ENCODE assay signal across 16 cellular contexts in genomic region chr5:2536632-2537031, GRCh38.
DNase-seq lines count a peak whose midpoint lies in the region; ATAC-seq, FAIRE-seq and TF ChIP-seq lines count a peak whose summit lies in the region.
"Had no signal": no experiment of that assay in that cellular context is flagged by ENCODE, and none has a peak within 500 bp of the region (broad histone marks: within the 10 kb centered on the region; RNA-seq: fewer than 3 reads in every experiment).

No MANE protein-coding gene starts in this region.

- H3K27me3 Mint-ChIP-seq in glutamatergic neuron (ENCODE audit: unreplicated experiment) = peaks cover 13% of the 10 kb centered on the region
- peaks cover 31% of the 10 kb centered on the region for H3K27me3 Mint-ChIP-seq in neural progenitor cell (ENCODE audit: insufficient read depth, low read depth)
- peaks cover 1% of the 10 kb centered on the region for H3K27me3 Mint-ChIP-seq in activated T-cell treated with anti-CD3 and anti-CD28 coated beads, Interleukin-2, amount 50 U/mL, for 24 hours
- H3K27me3 Mint-ChIP-seq: CD4-positive, alpha-beta T cell had no signal

- no peak overlapping the region for H2AFZ ChIP-seq in neural progenitor cell (replicated peaks)
- H2AFZ ChIP-seq: GM23248 had no signal

- H3K27me3 ChIP-seq in right atrium auricular region (no peaks in the 10 kb centered on the region), neural progenitor cell (no peaks in the 10 kb centered on the region), pancreas (peaks cover 0 to 5% (median 0%) of the 10 kb centered on the region in 4 donors)

- H3K4me1 Mint-ChIP-seq in glutamatergic neuron (ENCODE audit: low read depth, unreplicated experiment) = peaks cover 37% of the 10 kb centered on the region
- peaks cover 54% of the 10 kb centered on the region for H3K4me1 Mint-ChIP-seq in neural progenitor cell
- H3K4me1 Mint-ChIP-seq in activated T-cell treated with anti-CD3 and anti-CD28 coated beads, Interleukin-2, amount 50 U/mL, for 24 hours (ENCODE audit: low read depth) = no peaks in the 10 kb centered on the region

- H3K9ac ChIP-seq in neural progenitor cell = no peak overlapping the region
- H3K9ac ChIP-seq: GM23248 had no signal

- ATAC-seq in pancreas (no peak), HG03565 (IDR thresholded peaks at IDR 0.05; ENCODE audit: unreplicated experiment) (no peak), mucosa of descending colon (no peak)

- no peaks in the 10 kb centered on the region for H3K79me2 ChIP-seq in neural progenitor cell (ENCODE audit: low read depth)

- whole genome bisulfite sequencing in pancreas, 2 donors = 43 to 47% methylated on average over 10 of the region's 10 CpGs

- no peak overlapping the region for H3K4me3 ChIP-seq in right atrium auricular region
- no peak overlapping the region for H3K4me3 ChIP-seq in neural progenitor cell
- no peak overlapping the region for H3K4me3 ChIP-seq in pancreas
- no peak overlapping the region for H3K4me3 ChIP-seq in mucosa of descending colon
- H3K4me3 ChIP-seq: GM23248 had no signal

- H3K27ac ChIP-seq in right atrium auricular region (no peak overlapping the region), neural progenitor cell (no peak overlapping the region), pancreas (no peak overlapping the region)
- H3K27ac ChIP-seq: GM23248 had no signal

- H3K36me3 ChIP-seq in right atrium auricular region (no peaks in the 10 kb centered on the region), neural progenitor cell (no peaks in the 10 kb centered on the region), pancreas (no peaks in the 10 kb centered on the region), mucosa of descending colon (ENCODE audit: low read depth) (no peaks in the 10 kb centered on the region)

- DNase-seq in right atrium auricular region (ENCODE audit: low spot score) (peak; percentile 9), cardiac septum (ENCODE audit: low spot score) (no peak), glutamatergic neuron (peak; percentile 67), neural progenitor cell (ENCODE audit: low spot score) (no peak), pancreas (no peak), mucosa of descending colon (no peak)
- no peak for DNase-seq in activated T-cell treated with anti-CD3 and anti-CD28 coated beads, Interleukin-2, amount 50 U/mL, for 24 hours
- DNase-seq: 8988T; AML-193; C1 segment of cervical spinal cord; Calu3; CD4-positive, alpha-beta T cell; DMS 273 treated with DMSO at 0.1 percent for 48 hours; GM23248; H7 had no signal

- FAIRE-seq in pancreas (lab: Jason Lieb, UNC) = no peak

- H3K4me2 ChIP-seq in neural progenitor cell = peak overlapping the region; percentile 74

- H3K9me3 Mint-ChIP-seq in glutamatergic neuron (ENCODE audit: unreplicated experiment) (peaks cover 31% of the 10 kb centered on the region), neural progenitor cell (peaks cover 22% of the 10 kb centered on the region)
- H3K9me3 Mint-ChIP-seq in activated T-cell treated with anti-CD3 and anti-CD28 coated beads, Interleukin-2, amount 50 U/mL, for 24 hours = peaks cover 6% of the 10 kb centered on the region

- H3K4me3 Mint-ChIP-seq in glutamatergic neuron (ENCODE audit: unreplicated experiment) = peak overlapping the region; percentile 72
- H3K4me3 Mint-ChIP-seq in neural progenitor cell = peak overlapping the region; percentile 69
- H3K4me3 Mint-ChIP-seq in activated T-cell treated with anti-CD3 and anti-CD28 coated beads, Interleukin-2, amount 50 U/mL, for 24 hours = no peak overlapping the region
- H3K4me3 Mint-ChIP-seq: CD4-positive, alpha-beta T cell had no signal

- H3K9me3 ChIP-seq in right atrium auricular region (peaks cover 0 to 10% of the 10 kb centered on the region in 2 donors), neural progenitor cell (ENCODE audit: low read depth) (peaks cover 4% of the 10 kb centered on the region), pancreas (no peaks in the 10 kb centered on the region), mucosa of descending colon (peaks cover 30% of the 10 kb centered on the region)

- H3K27ac Mint-ChIP-seq in glutamatergic neuron (ENCODE audit: unreplicated experiment) (peak overlapping the region; percentile 100), neural progenitor cell (peak overlapping the region; percentile 93)
- no peak overlapping the region for H3K27ac Mint-ChIP-seq in activated T-cell treated with anti-CD3 and anti-CD28 coated beads, Interleukin-2, amount 50 U/mL, for 24 hours
- H3K27ac Mint-ChIP-seq: CD4-positive, alpha-beta T cell had no signal

- TF ChIP-seq CTCF in right atrium auricular region (IDR thresholded peaks at IDR 0.05) (no peak), glutamatergic neuron (IDR thresholded peaks at IDR 0.05; ENCODE audit: partially characterized antibody, unreplicated experiment) (no peak), neural progenitor cell (IDR thresholded peaks at IDR 0.05) (no peak), pancreas (IDR thresholded peaks at IDR 0.05) (no peak), mucosa of descending colon (IDR thresholded peaks at IDR 0.05) (no peak)

- H3F3A ChIP-seq in neural progenitor cell (ENCODE audit: low read depth) = peaks cover 31% of the 10 kb centered on the region

- H3K4me1 ChIP-seq in right atrium auricular region = no peaks in the 10 kb centered on the region
- H3K4me1 ChIP-seq in neural progenitor cell = peaks cover 36% of the 10 kb centered on the region
- no peaks in the 10 kb centered on the region for H3K4me1 ChIP-seq in pancreas
- no peaks in the 10 kb centered on the region for H3K4me1 ChIP-seq in mucosa of descending colon (ENCODE audit: low read depth)

- peaks cover 10% of the 10 kb centered on the region for H3K36me3 Mint-ChIP-seq in glutamatergic neuron (ENCODE audit: unreplicated experiment)
- peaks cover 5% of the 10 kb centered on the region for H3K36me3 Mint-ChIP-seq in neural progenitor cell
- H3K36me3 Mint-ChIP-seq in activated T-cell treated with anti-CD3 and anti-CD28 coated beads, Interleukin-2, amount 50 U/mL, for 24 hours (ENCODE audit: low read depth) = no peaks in the 10 kb centered on the region

- intact Hi-C loops in cardiac septum (cut with DNase I) = no loop called here
- intact Hi-C loops in pancreas (cut with DNase I) = no loop called here
- intact Hi-C loops in mucosa of descending colon (cut with DNase I, micrococcal nuclease) = no loop called here

- H4K20me1 ChIP-seq in neural progenitor cell (ENCODE audit: low read depth) = no peaks in the 10 kb centered on the region

Comparison
In these comparisons a context has a peak if more than half of its experiments do, and no peak if none do; other contexts are left out.
1. DNase-seq: peak in right atrium auricular region (single experiment) and glutamatergic neuron (single experiment); none in cardiac septum (single experiment), neural progenitor cell (single experiment), pancreas (0 of 6), activated T-cell treated with anti-CD3 and anti-CD28 coated beads, Interleukin-2, amount 50 U/mL, for 24 hours (single experiment) and mucosa of descending colon (0 of 3).